Comparison of ENCODE assay signal across 9 cellular contexts in the genomic region with DNA sequence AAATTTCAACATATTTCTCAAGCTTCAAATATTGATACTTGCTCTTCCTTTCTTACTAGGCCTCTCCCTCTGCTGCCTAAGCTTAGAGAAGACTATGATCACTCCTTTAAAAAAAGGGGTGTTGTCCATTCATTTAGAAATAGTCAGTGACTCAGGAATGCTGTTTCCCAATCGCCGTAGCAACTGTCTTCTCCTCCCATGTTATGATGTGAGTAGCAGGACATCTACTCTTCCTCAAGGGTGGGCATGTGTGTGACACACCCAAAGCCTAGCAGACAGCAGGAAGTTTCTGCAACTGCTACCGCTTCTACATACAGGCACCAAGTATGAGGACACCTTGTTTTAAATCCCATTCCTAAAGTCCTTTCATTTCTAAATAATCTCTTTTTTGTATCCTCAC. TPM values are rescaled to one million over a fixed set of nuclear protein-coding genes. Genes with fewer than 3 reads are reported as not detected.
A peak's percentile ranks its signal among the peaks of the same experiment; 100 is the strongest.
DNase-seq lines count a peak whose midpoint lies in the region; ATAC-seq, FAIRE-seq and TF ChIP-seq lines count a peak whose summit lies in the region.
"Had no signal": no experiment of that assay in that cellular context is flagged by ENCODE, and none has a peak within 500 bp of the region (broad histone marks: within the 10 kb centered on the region; RNA-seq: fewer than 3 reads in every experiment).

No MANE protein-coding gene starts in this region.

- TF ChIP-seq EP300 in K562 (IDR thresholded peaks at IDR 0.05; ENCODE audit: low read length) (0 out of 2 replicates have a peak, but pooled peaks have one; percentile 45), upper lobe of left lung (IDR thresholded peaks at IDR 0.05) (peak in 2 of 4 donors; percentile 20 to 45)

- TF ChIP-seq CTCF in NB4 (IDR thresholded peaks at IDR 0.05; ENCODE audit: low read depth, low read length) = no peak
- no peak for TF ChIP-seq CTCF in K562 (IDR thresholded peaks at IDR 0.05 in 2 of 3, conservative IDR thresholded peaks at IDR 0.05 in 1 of 3; ENCODE audit: insufficient read depth in 2 of 3, low read depth in 1 of 3, low read length in 3 of 3)
- peak in 1 of 6 experiments; percentile 12 for TF ChIP-seq CTCF in upper lobe of left lung (IDR thresholded peaks at IDR 0.05)

- H3K4me1 ChIP-seq in K562 (replicated peaks in 1 of 2; ENCODE audit: control insufficient read depth in 2 of 2, insufficient read depth in 2 of 2, low read length in 2 of 2) (peaks cover 14 to 63% of the 10 kb centered on the region in 2 experiments; a peak in 4 of 5 replicates), upper lobe of left lung (peaks cover 52 to 67% (median 62%) of the 10 kb centered on the region in 4 donors)

- BruUV-seq in K562 (replicated peaks; lab: Mats Ljungman, UMichigan) = no TSS peak

- in situ Hi-C loops in K562 (cut with MboI) = no loop called here

- ATAC-seq in K562 = peak; percentile 67
- peak; percentile 28 for ATAC-seq in left lobe of liver
- ATAC-seq in upper lobe of left lung (ENCODE audit: low FRiP score in 2 of 2) = peak; percentile 91 to 96

- H3K36me3 ChIP-seq in K562 (ENCODE audit: control insufficient read depth, insufficient read depth, low read length) (peaks cover 51% of the 10 kb centered on the region), upper lobe of left lung (no peaks in the 10 kb centered on the region)

- POLR2A ChIA-PET in K562 (lab: Yijun Ruan, JAX) = interaction anchor here (0.7 to 2.8 kb wide), 5 partner anchors 10 to 359 kb away, joined by 3 to 11 read pairs (median 3); a partner anchor contains a TSS

- H3K9ac ChIP-seq in K562 (ENCODE audit: insufficient read depth in 1 of 2, low read depth in 2 of 2, low read length in 2 of 2) = peak overlapping the region in 1 of 2 experiments; percentile 51; a peak in 2 of 4 replicates

- peak overlapping the region; percentile 67 for H3K4me2 ChIP-seq in K562 (ENCODE audit: insufficient read depth, low read length)

- TF ChIP-seq RAD21 in K562 (CRISPR knock-in tag; conservative IDR thresholded peaks at IDR 0.05 in 1 of 2, IDR thresholded peaks at IDR 0.05 in 1 of 2) = no peak

- DNase-seq in GM04503 (ENCODE audit: low read depth) = peak; percentile 94
- DNase-seq in NB4 (ENCODE audit: low read depth) = peak; percentile 97
- DNase-seq in K562 (ENCODE audit: extremely low read depth in 1 of 4, low spot score in 3 of 4) = peak; percentile 38 to 86 (median 54)
- no peak for DNase-seq in left lobe of liver (ENCODE audit: low spot score)
- peak in 1 of 2 donors; percentile 82 for DNase-seq in upper lobe of left lung
- DNase-seq in middle frontal gyrus (ENCODE audit: extremely low spot score, low spot score) = no peak
- no peak for DNase-seq in stimulated activated CD4-positive, alpha-beta T cell treated with anti-CD3 and anti-CD28 coated beads, Interleukin-4, amount 100 ng/mL, for 4 hours
- DNase-seq in NCI-H1105 treated with DMSO at 0.1 percent for 48 hours (lab: John Stamatoyannopoulos, UW) = no peak

- H3K27ac ChIP-seq in K562 (ENCODE audit: extremely low read depth, low read depth, low read length) (peak overlapping the region; percentile 86), upper lobe of left lung (peak overlapping the region; percentile 71 to 87 (median 76))
- H3K27ac ChIP-seq: VCaP had no signal

- CTCF ChIA-PET in K562 (lab: Yijun Ruan, JAX; ENCODE audit: low intra/inter-chr PET ratio) = no interaction called here

- 7% methylated on average over 3 of the region's 3 CpGs for WGBS in K562 (ENCODE audit: insufficient coverage, low coverage, missing lambda C conversion rate)
- WGBS in upper lobe of left lung, 2 donors = 14 to 15% methylated on average over 3 of the region's 3 CpGs

- H3K79me2 ChIP-seq in K562 (ENCODE audit: control insufficient read depth, insufficient read depth, low read length) = peaks cover 100% of the 10 kb centered on the region

- TF ChIP-seq POLR2A in NB4 (IDR thresholded peaks at IDR 0.05; ENCODE audit: extremely low read depth, insufficient read length) = peak; percentile 28
- TF ChIP-seq POLR2A in K562 (conservative IDR thresholded peaks at IDR 0.05) = no peak
- TF ChIP-seq POLR2A in upper lobe of left lung (IDR thresholded peaks at IDR 0.05) = no peak

- no peaks in the 10 kb centered on the region for H3K9me1 ChIP-seq in K562 (ENCODE audit: control insufficient read depth, insufficient read depth, low read length)

- no peak overlapping the region for H2AFZ ChIP-seq in K562 (ENCODE audit: low read depth, low read length)

- H3K27me3 ChIP-seq in K562 (ENCODE audit: control insufficient read depth in 2 of 2, insufficient read depth in 2 of 2, low read length in 2 of 2) (no peaks in the 10 kb centered on the region), upper lobe of left lung (no peaks in the 10 kb centered on the region)

- peak overlapping the region; percentile 53 for H3K4me3 ChIP-seq in NB4 (ENCODE audit: low read depth, low read length)
- no peak overlapping the region for H3K4me3 ChIP-seq in K562
- H3K4me3 ChIP-seq in upper lobe of left lung = no peak overlapping the region

- intact Hi-C loops in K562 (cut with micrococcal nuclease) = loop anchor here (2.0 kb wide), 1 partner anchor 14 kb away; a partner anchor contains a TSS

- peak; percentile 81 for FAIRE-seq in K562 (lab: Jason Lieb, UNC)

- H3K9me3 ChIP-seq in K562 (replicated peaks; ENCODE audit: control insufficient read depth, insufficient read depth, low read depth, low read length) (no peaks in the 10 kb centered on the region), upper lobe of left lung (no peaks in the 10 kb centered on the region)

- H4K20me1 ChIP-seq in K562 (replicated peaks; ENCODE audit: control insufficient read depth, insufficient read depth, low read length) = 0 out of 2 replicates have a peak, but pooled peaks cover 4% of the 10 kb centered on the region

RNA-seq across cellular contexts. Expression of a gene that starts 14.5 kb away (rescaled TPM):
- 295 and 514 TPM in 2 replicates for total RNA-seq in K562 (2011; cell fraction: chromatin; rRNA removed; ENCODE audit: low replicate concordance)
- total RNA-seq in K562 (2011; cell fraction: nucleolus; rRNA removed) = 151 and 162 TPM in 2 replicates
- total RNA-seq in K562 (2011; cell fraction: nucleoplasm; rRNA removed) = 271 and 317 TPM in 2 replicates
- total RNA-seq in K562 (2014; rRNA removed) (90.1 and 91.4 TPM in 2 replicates), K562 (2014; rRNA removed; fragmentation: Illumina TruSeq; extraction: Trizol) (73.7 and 84.9 TPM in 2 replicates), K562 (2015; rRNA removed; fragmentation: Illumina TruSeq; extraction: Trizol) (60.8 and 68.0 TPM in 2 replicates), K562 (2021) (268 and 328 TPM in 2 replicates), left lobe of liver (120 TPM), upper lobe of left lung (100 to 1,000 TPM in 5 of 6 donors, 10 to 100 TPM in 1; 96.4 to 175 (median 133) TPM)
- polyA plus RNA-seq in K562 (2011; rRNA removed) (146 and 159 TPM in 2 replicates), K562 (2014; fragmentation: Illumina TruSeq; extraction: Trizol) (261 and 291 TPM in 2 replicates), K562 (2014; fragmentation: Nextera tagmentation; extraction: Ambion mirVana) (10 to 100 TPM; 75.8 to 97.8 TPM), K562 (2014; rRNA removed) (131 and 168 TPM in 2 replicates)
- 137 TPM in 2 replicates for polyA plus RNA-seq in K562 (2011; cell fraction: cytosol; rRNA removed)
- 325 and 501 TPM in 2 replicates for polyA plus RNA-seq in K562 (2011; cell fraction: nucleus; rRNA removed)
- 172 and 199 TPM in 2 replicates for polyA plus RNA-seq in K562 (2012)
- polyA minus RNA-seq in K562 (2011; rRNA and poly(A)+ RNA removed) = 279 and 286 TPM in 2 replicates
- 184 and 249 TPM in 2 replicates for polyA minus RNA-seq in K562 (2011; cell fraction: cytosol; rRNA and poly(A)+ RNA removed)
- polyA minus RNA-seq in K562 (2011; cell fraction: nucleus; rRNA and poly(A)+ RNA removed) = 108 and 288 TPM in 2 replicates

RNA-seq across cellular contexts. Expression of a gene that starts 32.3 kb away (rescaled TPM):
- 380 and 433 TPM in 2 replicates for total RNA-seq in K562 (2011; cell fraction: chromatin; rRNA removed; ENCODE audit: low replicate concordance)
- total RNA-seq in K562 (2011; cell fraction: nucleolus; rRNA removed) = 249 and 274 TPM in 2 replicates
- total RNA-seq in K562 (2011; cell fraction: nucleoplasm; rRNA removed) = 332 and 388 TPM in 2 replicates
- total RNA-seq in K562 (2014; rRNA removed) = 111 and 160 TPM in 2 replicates
- total RNA-seq in K562 (2014; rRNA removed; fragmentation: Illumina TruSeq; extraction: Trizol) = 118 and 129 TPM in 2 replicates
- 116 and 130 TPM in 2 replicates for total RNA-seq in K562 (2015; rRNA removed; fragmentation: Illumina TruSeq; extraction: Trizol)
- total RNA-seq in K562 (2021) = 114 and 119 TPM in 2 replicates
- polyA plus RNA-seq in K562 (2011; rRNA removed) = 190 and 191 TPM in 2 replicates
- polyA plus RNA-seq in K562 (2011; cell fraction: cytosol; rRNA removed) = 207 and 230 TPM in 2 replicates
- polyA plus RNA-seq in K562 (2011; cell fraction: nucleus; rRNA removed) = 365 and 426 TPM in 2 replicates
- polyA plus RNA-seq in K562 (2012) = 77.6 and 93.4 TPM in 2 replicates
- polyA plus RNA-seq in K562 (2014; fragmentation: Illumina TruSeq; extraction: Trizol) = 144 and 153 TPM in 2 replicates
- 100 to 1,000 TPM in 1 of 2 experiments, 10 to 100 TPM in 1; 89.7 to 107 TPM for polyA plus RNA-seq in K562 (2014; fragmentation: Nextera tagmentation; extraction: Ambion mirVana)
- polyA plus RNA-seq in K562 (2014; rRNA removed) = 120 and 137 TPM in 2 replicates
- 136 and 147 TPM in 2 replicates for polyA minus RNA-seq in K562 (2011; rRNA and poly(A)+ RNA removed)
- 73.0 and 87.2 TPM in 2 replicates for polyA minus RNA-seq in K562 (2011; cell fraction: cytosol; rRNA and poly(A)+ RNA removed)
- 80.6 and 114 TPM in 2 replicates for polyA minus RNA-seq in K562 (2011; cell fraction: nucleus; rRNA and poly(A)+ RNA removed)
- 28.7 TPM for total RNA-seq in left lobe of liver
- total RNA-seq in upper lobe of left lung = 10 to 100 TPM; 37.2 to 76.5 (median 47.6) TPM

RNA-seq across cellular contexts. Expression of a gene that starts 32.5 kb away (rescaled TPM):
- total RNA-seq in K562 (2011; cell fraction: chromatin; rRNA removed; ENCODE audit: low replicate concordance) = 14.3 and 44.8 TPM in 2 replicates
- total RNA-seq in K562 (2011; cell fraction: nucleolus; rRNA removed) = 46.6 and 54.9 TPM in 2 replicates
- 22.9 and 26.5 TPM in 2 replicates for total RNA-seq in K562 (2011; cell fraction: nucleoplasm; rRNA removed)
- total RNA-seq in K562 (2014; rRNA removed) (30.7 and 35.5 TPM in 2 replicates), K562 (2014; rRNA removed; fragmentation: Illumina TruSeq; extraction: Trizol) (5.0 and 7.0 TPM in 2 replicates), K562 (2015; rRNA removed; fragmentation: Illumina TruSeq; extraction: Trizol) (14.1 and 14.3 TPM in 2 replicates), K562 (2021) (22.9 and 23.3 TPM in 2 replicates), left lobe of liver (0.96 TPM), upper lobe of left lung (1 to 10 TPM; 2.6 to 9.4 (median 6.5) TPM)
- polyA plus RNA-seq in K562 (2011; rRNA removed) (17.4 and 17.9 TPM in 2 replicates), K562 (2014; fragmentation: Illumina TruSeq; extraction: Trizol) (13.3 and 19.8 TPM in 2 replicates), K562 (2014; fragmentation: Nextera tagmentation; extraction: Ambion mirVana) (under 1 TPM; 0.06 to 0.76 TPM), K562 (2014; rRNA removed) (33.8 and 36.0 TPM in 2 replicates)
- 15.7 and 32.1 TPM in 2 replicates for polyA plus RNA-seq in K562 (2011; cell fraction: cytosol; rRNA removed)
- polyA plus RNA-seq in K562 (2011; cell fraction: nucleus; rRNA removed) = 65.3 and 140 TPM in 2 replicates
- 4.8 and 10.5 TPM in 2 replicates for polyA plus RNA-seq in K562 (2012)
- polyA minus RNA-seq in K562 (2011; rRNA and poly(A)+ RNA removed) = 6.0 and 11.9 TPM in 2 replicates
- polyA minus RNA-seq in K562 (2011; cell fraction: cytosol; rRNA and poly(A)+ RNA removed) = 7.4 and 8.4 TPM in 2 replicates
- polyA minus RNA-seq in K562 (2011; cell fraction: nucleus; rRNA and poly(A)+ RNA removed) = 18.0 and 23.8 TPM in 2 replicates

RNA-seq across cellular contexts. Expression of a gene that starts 46.9 kb away (rescaled TPM):
- total RNA-seq in K562 (2011; cell fraction: chromatin; rRNA removed; ENCODE audit: low replicate concordance) = 160 and 307 TPM in 2 replicates
- total RNA-seq in K562 (2011; cell fraction: nucleolus; rRNA removed) = 128 and 139 TPM in 2 replicates
- total RNA-seq in K562 (2011; cell fraction: nucleoplasm; rRNA removed) = 143 and 150 TPM in 2 replicates
- total RNA-seq in K562 (2014; rRNA removed) (19.2 and 20.6 TPM in 2 replicates), K562 (2014; rRNA removed; fragmentation: Illumina TruSeq; extraction: Trizol) (7.0 and 7.9 TPM in 2 replicates), K562 (2015; rRNA removed; fragmentation: Illumina TruSeq; extraction: Trizol) (12.9 and 13.7 TPM in 2 replicates), K562 (2021) (19.2 and 26.5 TPM in 2 replicates), left lobe of liver (1.7 TPM), upper lobe of left lung (100 to 1,000 TPM in 1 of 6 donors, 10 to 100 TPM in 5; 10.2 to 106 (median 32.7) TPM)
- polyA plus RNA-seq in K562 (2011; rRNA removed) (24.8 and 36.2 TPM in 2 replicates), K562 (2014; fragmentation: Illumina TruSeq; extraction: Trizol) (13.6 and 20.6 TPM in 2 replicates), K562 (2014; fragmentation: Nextera tagmentation; extraction: Ambion mirVana) (under 1 TPM; 0.35 to 0.84 TPM), K562 (2014; rRNA removed) (28.6 and 37.5 TPM in 2 replicates)
- 11.3 and 18.8 TPM in 2 replicates for polyA plus RNA-seq in K562 (2011; cell fraction: cytosol; rRNA removed)
- 300 and 346 TPM in 2 replicates for polyA plus RNA-seq in K562 (2011; cell fraction: nucleus; rRNA removed)
- polyA plus RNA-seq in K562 (2012) = 16.4 and 35.9 TPM in 2 replicates
- 7.8 and 12.4 TPM in 2 replicates for polyA minus RNA-seq in K562 (2011; rRNA and poly(A)+ RNA removed)
- polyA minus RNA-seq in K562 (2011; cell fraction: cytosol; rRNA and poly(A)+ RNA removed) = 12.8 and 13.1 TPM in 2 replicates
- polyA minus RNA-seq in K562 (2011; cell fraction: nucleus; rRNA and poly(A)+ RNA removed) = 43.8 and 62.2 TPM in 2 replicates

Comparison
In these comparisons a context has a peak if more than half of its experiments do, and no peak if none do; other contexts are left out.
1. DNase-seq: peak in GM04503 (single experiment), NB4 (single experiment) and K562 (4 of 4); none in left lobe of liver (single experiment), middle frontal gyrus (single experiment), stimulated activated CD4-positive, alpha-beta T cell treated with anti-CD3 and anti-CD28 coated beads, Interleukin-4, amount 100 ng/mL, for 4 hours (0 of 2) and NCI-H1105 treated with DMSO at 0.1 percent for 48 hours (single experiment).
2. ATAC-seq: peak in every context shown above with its lines; median percentile 94 in upper lobe of left lung; 67 in K562; 28 in left lobe of liver.